ENCODE assay signal across 13 cellular contexts in genomic region chr13:20390526-20391175, GRCh38.
"Had no signal": no experiment of that assay in that cellular context is flagged by ENCODE, and none has a peak within 500 bp of the region (broad histone marks: within the 10 kb centered on the region; RNA-seq: fewer than 3 reads in every experiment).

No MANE protein-coding gene starts in this region.

- ATAC-seq: effector memory CD8-positive, alpha-beta T cell; stimulated activated naive CD8-positive, alpha-beta T cell treated with anti-CD3 and anti-CD28 coated beads, Interleukin-15, Interleukin-2, amounts not matched to agents 100 U/mL and 50 U/mL, for 24 hours had no signal

- H3K27ac Mint-ChIP-seq: activated CD8-positive, alpha-beta memory T cell treated with anti-CD3 and anti-CD28 coated beads, Interleukin-2, amount 10 ng/mL, durations not matched to agents 7 days and 5 days; dendritic cell treated with granulocyte-macrophage colony-stimulating factor and Interleukin-4, amounts not matched to agents 40 ng/mL and 50 ng/mL, for 4 days; effector memory CD8-positive, alpha-beta T cell had no signal

- H3K27me3 ChIP-seq: ovary, testis had no signal

- DNase-seq: activated CD4-positive, alpha-beta T cell treated with anti-CD3 and anti-CD28 coated beads, Interleukin-2, amount 50 U/mL, for 1 hour; activated CD4-positive, CD25-positive, alpha-beta regulatory T cell; activated CD8-positive, alpha-beta memory T cell treated with anti-CD3 and anti-CD28 coated beads, Interleukin-2, amount 10 ng/mL, durations not matched to agents 7 days and 5 days; activated T-cell treated with anti-CD3 and anti-CD28 coated beads, Interleukin-2, amount 50 U/mL, for 48 hours; central memory CD4-positive, alpha-beta T cell; effector memory CD8-positive, alpha-beta T cell; ovary; stimulated activated CD4-positive, alpha-beta T cell treated with anti-CD3 and anti-CD28 coated beads, Interleukin-2, amount 100 ng/mL, for 48 hours; stimulated activated naive CD8-positive, alpha-beta T cell treated with anti-CD3 and anti-CD28 coated beads, Interleukin-15, Interleukin-2, amounts not matched to agents 100 U/mL and 50 U/mL, for 24 hours; T-helper 1 cell; testis had no signal

- H3K4me3 ChIP-seq: ovary had no signal

- H3K9me3 ChIP-seq: ovary, testis had no signal

- H3K36me3 Mint-ChIP-seq: activated CD8-positive, alpha-beta memory T cell treated with anti-CD3 and anti-CD28 coated beads, Interleukin-2, amount 10 ng/mL, durations not matched to agents 7 days and 5 days had no signal

- H3K27me3 Mint-ChIP-seq: activated CD8-positive, alpha-beta memory T cell treated with anti-CD3 and anti-CD28 coated beads, Interleukin-2, amount 10 ng/mL, durations not matched to agents 7 days and 5 days; effector memory CD8-positive, alpha-beta T cell had no signal

- H3K4me1 ChIP-seq: testis had no signal

- H3K4me3 Mint-ChIP-seq: activated CD8-positive, alpha-beta memory T cell treated with anti-CD3 and anti-CD28 coated beads, Interleukin-2, amount 10 ng/mL, durations not matched to agents 7 days and 5 days; dendritic cell treated with granulocyte-macrophage colony-stimulating factor and Interleukin-4, amounts not matched to agents 40 ng/mL and 50 ng/mL, for 4 days; effector memory CD8-positive, alpha-beta T cell; nephron had no signal

- H3K36me3 ChIP-seq: ovary had no signal

- H3K27ac ChIP-seq: ovary, testis had no signal

- H3K9me3 Mint-ChIP-seq: dendritic cell treated with granulocyte-macrophage colony-stimulating factor and Interleukin-4, amounts not matched to agents 40 ng/mL and 50 ng/mL, for 4 days; effector memory CD8-positive, alpha-beta T cell; nephron had no signal
